28 cellular contexts compared by ENCODE assay signal in genomic region chr5:176671890-176672615, GRCh38. TPM values are rescaled to one million over a fixed set of nuclear protein-coding genes. Genes with fewer than 3 reads are reported as not detected.
"Had no signal": no experiment of that assay in that cellular context is flagged by ENCODE, and none has a peak within 500 bp of the region (broad histone marks: within the 10 kb centered on the region; RNA-seq: fewer than 3 reads in every experiment).

No MANE protein-coding gene starts in this region.

- H3K27ac ChIP-seq: body of pancreas, cardiac muscle cell, esophagus squamous epithelium, gastroesophageal sphincter, heart left ventricle, left lung, tibial artery had no signal

- H3K9me3 ChIP-seq: body of pancreas, esophagus squamous epithelium, gastroesophageal sphincter, heart left ventricle, left lung, tibial artery had no signal

- H3K36me3 ChIP-seq: cardiac muscle cell, esophagus squamous epithelium, gastroesophageal sphincter, heart left ventricle, left lung, tibial artery had no signal

- ATAC-seq: activated naive CD8-positive, alpha-beta T cell treated with anti-CD3 and anti-CD28 coated beads, Interleukin-2, amount 50 U/mL, for 24 hours; activated T-cell treated with anti-CD3 and anti-CD28 coated beads, Interleukin-2, amount 50 U/mL, for 72 hours; body of pancreas; gastroesophageal sphincter; heart left ventricle; left lung; sciatic nerve; stimulated activated effector memory CD8-positive, alpha-beta T cell treated with anti-CD3 and anti-CD28 coated beads, Interleukin-12 subunit alpha, Interleukin-12 subunit beta, amount 100 ng/mL, for 72 hours; stimulated activated naive CD8-positive, alpha-beta T cell treated with anti-CD3 and anti-CD28 coated beads, Interleukin-15, amount 100 ng/mL, for 72 hours; T-helper 17 cell had no signal

- DNase-seq: activated CD4-positive, alpha-beta memory T cell treated with anti-CD3 and anti-CD28 coated beads, Interleukin-2, amount 10 ng/mL, durations not matched to agents 7 days and 5 days; activated CD4-positive, alpha-beta T cell treated with anti-CD3 and anti-CD28 coated beads for 4 hours; activated CD4-positive, CD25-positive, alpha-beta regulatory T cell; activated effector memory CD4-positive, alpha-beta T cell treated with anti-CD3 and anti-CD28 coated beads, Interleukin-2, amount 50 U/mL, for 16 hours; activated naive CD4-positive, alpha-beta T cell treated with anti-CD3 and anti-CD28 coated beads, Interleukin-2, amount 50 U/mL, for 16 hours; activated naive CD8-positive, alpha-beta T cell treated with anti-CD3 and anti-CD28 coated beads, Interleukin-2, amount 50 U/mL, for 24 hours; activated T-cell treated with anti-CD3 and anti-CD28 coated beads, Interleukin-2, amount 50 U/mL, for 72 hours; anterior cingulate cortex; body of pancreas; cortex of kidney; endodermal cell; esophagus squamous epithelium; left lung; mammary epithelial cell; midbrain; occipital lobe; stimulated activated CD4-positive, alpha-beta T cell treated with anti-CD3 and anti-CD28 coated beads, Interleukin-2, amount 100 ng/mL, for 24 hours; stimulated activated naive CD8-positive, alpha-beta T cell treated with anti-CD3 and anti-CD28 coated beads, Interleukin-15, amount 100 ng/mL, for 72 hours; T-helper 17 cell; tibial artery had no signal

- H3K4me1 ChIP-seq: body of pancreas, esophagus squamous epithelium, gastroesophageal sphincter, left lung, tibial artery had no signal

- H3K4me3 Mint-ChIP-seq: activated CD4-positive, alpha-beta memory T cell treated with anti-CD3 and anti-CD28 coated beads, Interleukin-2, amount 10 ng/mL, durations not matched to agents 7 days and 5 days; activated naive CD8-positive, alpha-beta T cell treated with anti-CD3 and anti-CD28 coated beads, Interleukin-2, amount 50 U/mL, for 24 hours; activated T-cell treated with anti-CD3 and anti-CD28 coated beads, Interleukin-2, amount 50 U/mL, for 72 hours; endodermal cell; nephron; stimulated activated effector memory CD8-positive, alpha-beta T cell treated with anti-CD3 and anti-CD28 coated beads, Interleukin-12 subunit alpha, Interleukin-12 subunit beta, amount 100 ng/mL, for 72 hours; stimulated activated naive CD8-positive, alpha-beta T cell treated with anti-CD3 and anti-CD28 coated beads, Interleukin-15, amount 100 ng/mL, for 72 hours; T-helper 17 cell had no signal

- H3K4me3 ChIP-seq: body of pancreas, cardiac muscle cell, esophagus squamous epithelium, gastroesophageal sphincter, heart left ventricle, left lung, tibial artery had no signal

- H3K36me3 Mint-ChIP-seq: stimulated activated effector memory CD8-positive, alpha-beta T cell treated with anti-CD3 and anti-CD28 coated beads, Interleukin-12 subunit alpha, Interleukin-12 subunit beta, amount 100 ng/mL, for 72 hours had no signal

- H3K4me1 Mint-ChIP-seq: activated CD4-positive, alpha-beta memory T cell treated with anti-CD3 and anti-CD28 coated beads, Interleukin-2, amount 10 ng/mL, durations not matched to agents 7 days and 5 days; activated naive CD8-positive, alpha-beta T cell treated with anti-CD3 and anti-CD28 coated beads, Interleukin-2, amount 50 U/mL, for 24 hours; nephron; stimulated activated effector memory CD8-positive, alpha-beta T cell treated with anti-CD3 and anti-CD28 coated beads, Interleukin-12 subunit alpha, Interleukin-12 subunit beta, amount 100 ng/mL, for 72 hours; stimulated activated naive CD8-positive, alpha-beta T cell treated with anti-CD3 and anti-CD28 coated beads, Interleukin-15, amount 100 ng/mL, for 72 hours; T-helper 17 cell had no signal

- H3K9me3 Mint-ChIP-seq: activated CD4-positive, alpha-beta memory T cell treated with anti-CD3 and anti-CD28 coated beads, Interleukin-2, amount 10 ng/mL, durations not matched to agents 7 days and 5 days; activated naive CD8-positive, alpha-beta T cell treated with anti-CD3 and anti-CD28 coated beads, Interleukin-2, amount 50 U/mL, for 24 hours; activated T-cell treated with anti-CD3 and anti-CD28 coated beads, Interleukin-2, amount 50 U/mL, for 72 hours; endodermal cell; nephron; stimulated activated effector memory CD8-positive, alpha-beta T cell treated with anti-CD3 and anti-CD28 coated beads, Interleukin-12 subunit alpha, Interleukin-12 subunit beta, amount 100 ng/mL, for 72 hours; stimulated activated naive CD8-positive, alpha-beta T cell treated with anti-CD3 and anti-CD28 coated beads, Interleukin-15, amount 100 ng/mL, for 72 hours had no signal

- H3K27ac Mint-ChIP-seq: activated CD4-positive, alpha-beta memory T cell treated with anti-CD3 and anti-CD28 coated beads, Interleukin-2, amount 10 ng/mL, durations not matched to agents 7 days and 5 days; activated naive CD8-positive, alpha-beta T cell treated with anti-CD3 and anti-CD28 coated beads, Interleukin-2, amount 50 U/mL, for 24 hours; activated T-cell treated with anti-CD3 and anti-CD28 coated beads, Interleukin-2, amount 50 U/mL, for 72 hours; endodermal cell; nephron; stimulated activated effector memory CD8-positive, alpha-beta T cell treated with anti-CD3 and anti-CD28 coated beads, Interleukin-12 subunit alpha, Interleukin-12 subunit beta, amount 100 ng/mL, for 72 hours; stimulated activated naive CD8-positive, alpha-beta T cell treated with anti-CD3 and anti-CD28 coated beads, Interleukin-15, amount 100 ng/mL, for 72 hours had no signal

- H3K27me3 ChIP-seq: body of pancreas, cardiac muscle cell had no signal

RNA-seq across cellular contexts. Expression of gene EIF4E1B, which starts 41.6 kb away (rescaled TPM):
- total RNA-seq: activated CD4-positive, alpha-beta memory T cell treated with anti-CD3 and anti-CD28 coated beads, Interleukin-2, amount 10 ng/mL, durations not matched to agents 7 days and 5 days; activated T-cell treated with anti-CD3 and anti-CD28 coated beads, Interleukin-2, amount 50 U/mL, for 72 hours; cardiac muscle cell; esophagus squamous epithelium; gastroesophageal sphincter; heart left ventricle; kidney epithelial cell; left lung; mammary epithelial cell; occipital lobe; sciatic nerve; T-helper 17 cell; ureter had no signal
- polyA plus RNA-seq: cardiac muscle cell, heart left ventricle, mammary epithelial cell had no signal

RNA-seq across cellular contexts. Expression of gene SNCB, which starts 41.7 kb away (rescaled TPM):
- total RNA-seq: activated CD4-positive, alpha-beta memory T cell treated with anti-CD3 and anti-CD28 coated beads, Interleukin-2, amount 10 ng/mL, durations not matched to agents 7 days and 5 days; body of pancreas; esophagus squamous epithelium; gastroesophageal sphincter; kidney epithelial cell; left lung; sciatic nerve; T-helper 17 cell; ureter had no signal
- polyA plus RNA-seq: heart left ventricle had no signal
